ENCODE assay signal across 1 cellular context in the genomic region with DNA sequence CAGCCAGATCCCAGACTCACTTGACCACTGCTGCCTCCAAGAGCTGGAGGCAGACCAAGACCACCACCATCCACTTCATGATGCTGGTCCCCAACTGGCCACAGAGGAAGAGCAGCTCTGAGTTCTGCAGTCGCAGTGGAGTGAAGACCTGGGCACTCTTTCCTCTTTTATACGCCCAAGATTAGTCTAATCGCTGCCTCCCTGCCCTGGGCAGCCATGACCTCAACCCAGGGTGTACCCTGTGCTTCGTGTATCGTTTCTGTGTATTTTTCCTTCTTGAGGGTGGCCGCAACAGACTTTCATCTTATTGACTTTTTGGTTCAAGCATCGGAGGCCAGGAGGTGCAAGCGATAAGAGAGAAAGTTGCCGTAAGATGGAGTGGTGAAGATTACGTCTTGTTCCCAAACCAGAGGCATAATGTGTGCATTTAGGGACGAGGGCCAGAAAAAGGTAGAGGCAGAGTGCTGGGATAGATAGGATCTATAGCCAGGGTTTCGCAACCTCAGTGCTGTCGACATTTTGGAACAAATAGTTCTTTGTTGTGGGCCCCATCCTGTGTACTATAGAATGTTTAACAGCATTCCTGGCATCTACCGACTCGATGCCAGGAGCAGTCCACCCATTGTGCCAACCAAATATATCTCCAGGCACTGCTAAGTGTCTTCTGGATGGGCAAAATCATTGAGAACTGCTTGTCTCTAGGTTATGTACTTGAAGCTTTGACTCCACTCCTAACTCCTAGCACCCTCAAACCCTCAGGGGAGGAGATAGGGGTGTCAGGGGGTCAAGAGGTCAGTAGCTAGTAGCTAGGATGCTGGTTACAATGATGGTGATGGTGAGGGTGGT.
TF ChIP-seq lines count a peak whose summit lies in the region.

TSS of gene PGC (minus strand) at position 142 of the 846 bp plus-strand sequence. CDS start at position 79, 63 bp downstream.

TF ChIP-seq in IMR-90, 13 proteins besides CTCF, POLR2A, EP300 and RAD21:
- TF ChIP-seq SMC3 (IDR thresholded peaks at IDR 0.05; ENCODE audit: low read depth, low read length) (no peak), CHD1 (IDR thresholded peaks at IDR 0.05; ENCODE audit: low read depth, low read length) (no peak), MAFK (IDR thresholded peaks at IDR 0.05; ENCODE audit: low read depth, low read length) (no peak), CEBPB (IDR thresholded peaks at IDR 0.05; ENCODE audit: low read depth, low read length) (peak; percentile 60), NFE2L2 (IDR thresholded peaks at IDR 0.05; ENCODE audit: low read depth, low read length) (no peak)
- TF ChIP-seq, protein P1, sequence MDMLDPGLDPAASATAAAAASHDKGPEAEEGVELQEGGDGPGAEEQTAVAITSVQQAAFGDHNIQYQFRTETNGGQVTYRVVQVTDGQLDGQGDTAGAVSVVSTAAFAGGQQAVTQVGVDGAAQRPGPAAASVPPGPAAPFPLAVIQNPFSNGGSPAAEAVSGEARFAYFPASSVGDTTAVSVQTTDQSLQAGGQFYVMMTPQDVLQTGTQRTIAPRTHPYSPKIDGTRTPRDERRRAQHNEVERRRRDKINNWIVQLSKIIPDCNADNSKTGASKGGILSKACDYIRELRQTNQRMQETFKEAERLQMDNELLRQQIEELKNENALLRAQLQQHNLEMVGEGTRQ (IDR thresholded peaks at IDR 0.05; ENCODE audit: low read depth, low read length): no peak
